ENCODE assay signal across 14 cellular contexts in genomic region chr3:178060406-178060805, GRCh38.
A peak's percentile ranks its signal among the peaks of the same experiment; 100 is the strongest.
DNase-seq lines count a peak whose midpoint lies in the region; ATAC-seq and TF ChIP-seq lines count a peak whose summit lies in the region.
"Had no signal": no experiment of that assay in that cellular context is flagged by ENCODE, and none has a peak within 500 bp of the region (broad histone marks: within the 10 kb centered on the region; RNA-seq: fewer than 3 reads in every experiment).

No MANE protein-coding gene starts in this region.

- no peaks in the 10 kb centered on the region for H4K20me1 ChIP-seq in SK-N-SH (ENCODE audit: insufficient read depth)
- no peaks in the 10 kb centered on the region for H4K20me1 ChIP-seq in fibroblast of lung (ENCODE audit: control insufficient read depth, extremely low read depth, insufficient read depth, low read length)

- H3K27ac ChIP-seq in SK-N-SH (ENCODE audit: low read depth in 2 of 2, low read length in 1 of 2): no peak overlapping the region; a peak in 1 of 4 replicates
- no peak overlapping the region for H3K27ac ChIP-seq in fibroblast of lung (ENCODE audit: insufficient read depth, low read length)
- peak overlapping the region; percentile 1 for H3K27ac ChIP-seq in lower lobe of right lung
- peak overlapping the region; percentile 13 for H3K27ac ChIP-seq in uterus
- H3K27ac ChIP-seq: 22Rv1 had no signal

- peaks cover 2 to 9% of the 10 kb centered on the region in 2 experiments; a peak in 2 of 4 replicates for H3K4me1 ChIP-seq in SK-N-SH (ENCODE audit: control insufficient read depth in 1 of 2, insufficient read depth in 2 of 2, low read depth in 1 of 2, low read length in 1 of 2)
- H3K4me1 ChIP-seq in fibroblast of lung (ENCODE audit: control insufficient read depth, extremely low read depth, insufficient read depth, low read length): peaks cover 5% of the 10 kb centered on the region
- peaks cover 26% of the 10 kb centered on the region for H3K4me1 ChIP-seq in lower lobe of right lung
- H3K4me1 ChIP-seq in uterus: peaks cover 0 to 14% of the 10 kb centered on the region in 2 donors

- no peaks in the 10 kb centered on the region for H3F3A ChIP-seq in SK-N-SH (replicated peaks; ENCODE audit: insufficient read depth)

- H3K36me3 Mint-ChIP-seq in Calu3 (ENCODE audit: insufficient read depth, unreplicated experiment): no peaks in the 10 kb centered on the region
- H3K36me3 Mint-ChIP-seq: activated naive CD8-positive, alpha-beta T cell had no signal

- H3K79me2 ChIP-seq in SK-N-SH (ENCODE audit: insufficient read depth) (no peaks in the 10 kb centered on the region), fibroblast of lung (ENCODE audit: control insufficient read depth, insufficient read depth, low read length) (no peaks in the 10 kb centered on the region)

- POLR2A ChIA-PET in SK-N-SH (lab: Yijun Ruan, JAX): no interaction called here

- no peaks in the 10 kb centered on the region for H3K9me2 ChIP-seq in SK-N-SH

- no peaks in the 10 kb centered on the region for H3K9me3 ChIP-seq in SK-N-SH
- H3K9me3 ChIP-seq in fibroblast of lung (ENCODE audit: control insufficient read depth, insufficient read depth, low read depth, low read length): no peaks in the 10 kb centered on the region
- H3K9me3 ChIP-seq in lower lobe of right lung: no peaks in the 10 kb centered on the region
- H3K9me3 ChIP-seq in uterus: no peaks in the 10 kb centered on the region
- H3K9me3 ChIP-seq: Caco-2, MG63 had no signal

- no peak overlapping the region for H3K4me3 ChIP-seq in SK-N-SH (ENCODE audit: low read depth in 2 of 2, low read length in 1 of 2)
- peak overlapping the region in 1 of 4 experiments; percentile 30 for H3K4me3 ChIP-seq in fibroblast of lung (replicated peaks in 1 of 4; ENCODE audit: control extremely low read depth in 1 of 4, insufficient read depth in 1 of 4, low read depth in 3 of 4, low read length in 4 of 4)
- no peak overlapping the region for H3K4me3 ChIP-seq in lower lobe of right lung
- no peak overlapping the region for H3K4me3 ChIP-seq in uterus
- H3K4me3 ChIP-seq: MG63 had no signal

- TF ChIP-seq POLR2A in uterus (IDR thresholded peaks at IDR 0.05): no peak

- DNase-seq in SK-N-SH (no peak), fibroblast of lung (ENCODE audit: low read depth in 2 of 2) (peak; percentile 35 to 97), lower lobe of right lung (no peak), uterus (peak; percentile 27 to 54), hypothalamus (lab: John Stamatoyannopoulos, UW) (no peak), SIG-M5 treated with dmso at 0.1 percent for 504 hours (lab: John Stamatoyannopoulos, UW; ENCODE audit: unreplicated experiment) (no peak), Calu3 (no peak)
- DNase-seq: Caco-2; foreskin melanocyte; MG63; stimulated activated naive CD8-positive, alpha-beta T cell treated with anti-CD3 and anti-CD28 coated beads, Interleukin-15, Interleukin-2, amounts not matched to agents 100 U/mL and 50 U/mL, for 24 hours had no signal

- no peak overlapping the region for H3K27ac Mint-ChIP-seq in Calu3 (ENCODE audit: unreplicated experiment)
- H3K27ac Mint-ChIP-seq: activated naive CD8-positive, alpha-beta T cell had no signal

- H3K4me3 Mint-ChIP-seq in Calu3 (ENCODE audit: low read depth, unreplicated experiment): no peak overlapping the region
- H3K4me3 Mint-ChIP-seq: activated naive CD8-positive, alpha-beta T cell had no signal

- H3K27me3 ChIP-seq in SK-N-SH (ENCODE audit: insufficient read depth) (no peaks in the 10 kb centered on the region), fibroblast of lung (ENCODE audit: control insufficient read depth, insufficient read depth, low read length) (no peaks in the 10 kb centered on the region), lower lobe of right lung (ENCODE audit: low read depth) (no peaks in the 10 kb centered on the region), uterus (no peaks in the 10 kb centered on the region)
- H3K27me3 ChIP-seq: MG63 had no signal

- no peaks in the 10 kb centered on the region for H3K27me3 Mint-ChIP-seq in Calu3 (ENCODE audit: unreplicated experiment)
- H3K27me3 Mint-ChIP-seq: activated naive CD8-positive, alpha-beta T cell had no signal

- BruUV-seq in Calu3 (replicated peaks; lab: Mats Ljungman, UMichigan): no TSS peak

- WGBS in SK-N-SH (ENCODE audit: low lambda C conversion rate): 81% methylated on average over 2 of the region's 2 CpGs

- no peak for TF ChIP-seq RAD21 in SK-N-SH (IDR thresholded peaks at IDR 0.05; ENCODE audit: low read length)

- no peaks in the 10 kb centered on the region for H3K9me3 Mint-ChIP-seq in Calu3 (ENCODE audit: low read depth, unreplicated experiment)

- no peak overlapping the region; the same call in 1 of the 2 replicates for H2AFZ ChIP-seq in SK-N-SH (ENCODE audit: low read depth)
- no peak overlapping the region for H2AFZ ChIP-seq in fibroblast of lung (ENCODE audit: low read length)

- TF ChIP-seq CTCF in SK-N-SH (IDR thresholded peaks at IDR 0.05): no peak
- no peak for TF ChIP-seq CTCF in fibroblast of lung (conservative IDR thresholded peaks at IDR 0.05 in 1 of 2, IDR thresholded peaks at IDR 0.05 in 1 of 2; ENCODE audit: low read depth in 1 of 2, low read length in 2 of 2)
- no peak for TF ChIP-seq CTCF in lower lobe of right lung (IDR thresholded peaks at IDR 0.05)
- TF ChIP-seq CTCF in uterus (IDR thresholded peaks at IDR 0.05): no peak
- TF ChIP-seq CTCF in Calu3 (IDR thresholded peaks at IDR 0.05; ENCODE audit: unreplicated experiment): no peak

- H3K9ac ChIP-seq in SK-N-SH (no peak overlapping the region), fibroblast of lung (ENCODE audit: insufficient read depth, low read length) (no peak overlapping the region)

- ATAC-seq in SK-N-SH treated with all-trans-retinoic acid at 6 μM for 48 hours: no peak
- ATAC-seq in lower lobe of right lung: peak; percentile 53 to 68
- ATAC-seq: stimulated activated naive CD8-positive, alpha-beta T cell treated with anti-CD3 and anti-CD28 coated beads, Interleukin-15, Interleukin-2, amounts not matched to agents 100 U/mL and 50 U/mL, for 24 hours had no signal

- no peak overlapping the region for H3K4me2 ChIP-seq in SK-N-SH
- peak overlapping the region; percentile 52 for H3K4me2 ChIP-seq in fibroblast of lung (ENCODE audit: extremely low read depth, insufficient read depth, low read length)

- TF ChIP-seq EP300 in SK-N-SH (IDR thresholded peaks at IDR 0.05; ENCODE audit: borderline replicate concordance in 1 of 2, low read depth in 1 of 2, low read length in 1 of 2): no peak

- CTCF ChIA-PET in SK-N-SH (lab: Yijun Ruan, JAX) (interaction anchor here (0.9 kb wide), 1 partner anchor 21 kb away, joined by 3 read pairs; no protein-coding TSS in a partner anchor), Calu3 (lab: Charles Lee) (no interaction called here)

- intact Hi-C loops in lower lobe of right lung (cut with DNase I) (no loop called here), uterus (cut with DNase I; ENCODE audit: low total_unique reads) (no loop called here), Calu3 (cut with micrococcal nuclease; ENCODE audit: unreplicated experiment) (no loop called here)

- no peaks in the 10 kb centered on the region for H3K4me1 Mint-ChIP-seq in Calu3 (ENCODE audit: low read depth, unreplicated experiment)

- no peaks in the 10 kb centered on the region for H3K36me3 ChIP-seq in SK-N-SH (replicated peaks in 1 of 2; ENCODE audit: control insufficient read depth in 1 of 2, insufficient read depth in 2 of 2, low read length in 1 of 2)
- no peaks in the 10 kb centered on the region for H3K36me3 ChIP-seq in fibroblast of lung (ENCODE audit: control insufficient read depth, insufficient read depth, low read length)
- H3K36me3 ChIP-seq in lower lobe of right lung: no peaks in the 10 kb centered on the region
- no peaks in the 10 kb centered on the region for H3K36me3 ChIP-seq in uterus
- H3K36me3 ChIP-seq: MG63 had no signal

TF ChIP-seq in SK-N-SH treated with all-trans-retinoic acid at 6 μM for 48 hours, 23 proteins besides CTCF, POLR2A, EP300 and RAD21:
- TF ChIP-seq TCF4 (CRISPR knock-in tag; IDR thresholded peaks at IDR 0.05; ENCODE audit: borderline replicate concordance): 0 out of 2 replicates have a peak, but pooled peaks have one; percentile 26
- TF ChIP-seq ZFP3 (CRISPR knock-in tag; IDR thresholded peaks at IDR 0.05): no peak
- TF ChIP-seq ISL1 (CRISPR knock-in tag; IDR thresholded peaks at IDR 0.05): peak; percentile 32; the same call in 1 of the 2 replicates
- no peak for TF ChIP-seq SNAI2 (CRISPR knock-in tag; IDR thresholded peaks at IDR 0.05)

TF ChIP-seq in SK-N-SH, 30 proteins besides CTCF, POLR2A, EP300 and RAD21:
- no peak for TF ChIP-seq FOXJ3 (CRISPR knock-in tag; IDR thresholded peaks at IDR 0.05)
- TF ChIP-seq ELF1 (IDR thresholded peaks at IDR 0.05): no peak
- no peak for TF ChIP-seq MAX (IDR thresholded peaks at IDR 0.05; ENCODE audit: low read depth)
- no peak for TF ChIP-seq YY1 (IDR thresholded peaks at IDR 0.05; ENCODE audit: low read depth)
- TF ChIP-seq TCF12 (IDR thresholded peaks at IDR 0.05): no peak

Comparison
In these comparisons a context has a peak if more than half of its experiments do, and no peak if none do; other contexts are left out.
1. DNase-seq: peak in fibroblast of lung (2 of 2) and uterus (2 of 2); none in SK-N-SH (single experiment), lower lobe of right lung (single experiment), hypothalamus (0 of 51), SIG-M5 treated with dmso at 0.1 percent for 504 hours (single experiment) and Calu3 (single experiment).
2. H3K27ac ChIP-seq: peak in lower lobe of right lung (single experiment) and uterus (2 of 2); none in SK-N-SH (0 of 2) and fibroblast of lung (single experiment).